ENCODE assay signal across 1 cellular context in genomic region chr3:57184516-57184915, GRCh38.
TF ChIP-seq lines count a peak whose summit lies in the region.

No MANE protein-coding gene starts in this region.

TF ChIP-seq in H1, 55 proteins besides CTCF, POLR2A, EP300 and RAD21:
- TF ChIP-seq CEBPB (IDR thresholded peaks at IDR 0.05; ENCODE audit: low read depth, low read length) (no peak), KDM5A (IDR thresholded peaks at IDR 0.05; ENCODE audit: low read length) (no peak), MAX (IDR thresholded peaks at IDR 0.05) (no peak), CREB1 (IDR thresholded peaks at IDR 0.05) (no peak), ATF2 (IDR thresholded peaks at IDR 0.05; ENCODE audit: low read length) (no peak), SP2 (IDR thresholded peaks at IDR 0.05; ENCODE audit: low read length) (no peak), RFX5 (IDR thresholded peaks at IDR 0.05; ENCODE audit: borderline replicate concordance, low read depth, low read length) (no peak)
